24 cellular contexts compared by ENCODE assay signal in genomic region chr2:167388497-167388896, GRCh38.
DNase-seq lines count a peak whose midpoint lies in the region; ATAC-seq and TF ChIP-seq lines count a peak whose summit lies in the region.
"Had no signal": no experiment of that assay in that cellular context is flagged by ENCODE, and none has a peak within 500 bp of the region (broad histone marks: within the 10 kb centered on the region; RNA-seq: fewer than 3 reads in every experiment).

No MANE protein-coding gene starts in this region.

- H3K4me1 Mint-ChIP-seq in GM23338 (peaks cover 58% of the 10 kb centered on the region), Calu3 (ENCODE audit: low read depth, unreplicated experiment) (no peaks in the 10 kb centered on the region)

- H4K91ac ChIP-seq in neuronal stem cell (ENCODE audit: low read depth, low read length, poor library complexity), result no peak overlapping the region

- peaks cover 2% of the 10 kb centered on the region for H3K79me1 ChIP-seq in neuronal stem cell (ENCODE audit: low read depth, low read length)

- peak; percentile 59 for ATAC-seq in GM23338
- ATAC-seq in mucosa of descending colon, result no peak
- ATAC-seq: GM12878, HCT116, Right ventricle myocardium inferior had no signal

- H2AFZ ChIP-seq in GM23338, result no peak overlapping the region
- H2AFZ ChIP-seq in neuronal stem cell (ENCODE audit: low read length), result no peak overlapping the region

- no peak overlapping the region for H2BK12ac ChIP-seq in neuronal stem cell (ENCODE audit: low read length)

- no peaks in the 10 kb centered on the region for H3K9me2 ChIP-seq in GM23338 (ENCODE audit: insufficient read depth)

- H3K27ac ChIP-seq in GM23338 (ENCODE audit: low read depth), result no peak overlapping the region; the same call in 1 of the 2 replicates
- H3K27ac ChIP-seq in angular gyrus (ENCODE audit: low read depth, low read length), result peak overlapping the region; percentile 14
- peak overlapping the region; percentile 68 for H3K27ac ChIP-seq in neuronal stem cell (replicated peaks; ENCODE audit: low read length)
- H3K27ac ChIP-seq: BLaER1, HL-60, KMS-11, SJSA1 had no signal

- H3K4me2 ChIP-seq in GM23338 (peak overlapping the region; percentile 2), neuronal stem cell (ENCODE audit: insufficient read depth, low read length, poor library complexity, severe bottlenecking) (no peak overlapping the region)
- H3K4me2 ChIP-seq: BLaER1, KMS-11 had no signal

- H3K4me3 Mint-ChIP-seq in GM23338, result no peak overlapping the region
- no peak overlapping the region for H3K4me3 Mint-ChIP-seq in Calu3 (ENCODE audit: low read depth, unreplicated experiment)
- H3K4me3 Mint-ChIP-seq: CD4-positive, alpha-beta T cell had no signal

- no peak overlapping the region for H2BK5ac ChIP-seq in neuronal stem cell (ENCODE audit: low read length)

- DNase-seq in GM23338 (ENCODE audit: low spot score) (peak; percentile 27), neuronal stem cell (ENCODE audit: low spot score) (peak; percentile 36), T-helper 9 cell (no peak), NCI-H446 treated with DMSO at 0.1 percent for 48 hours (lab: John Stamatoyannopoulos, UW) (no peak), mucosa of descending colon (no peak), Calu3 (no peak)
- DNase-seq: CD4-positive, alpha-beta T cell; DMS53; NCI-H1092 treated with DMSO at 0.1 percent for 48 hours; NCI-H1694; NCI-H2081; NCI-H510A treated with DMSO at 0.1 percent for 48 hours; NCI-H774; OCI-M1; T-helper 1 cell had no signal

- H3K36me3 ChIP-seq in GM23338 (ENCODE audit: insufficient read depth), result no peaks in the 10 kb centered on the region
- no peaks in the 10 kb centered on the region for H3K36me3 ChIP-seq in neuronal stem cell (replicated peaks in 1 of 2; ENCODE audit: control insufficient read depth in 2 of 2, insufficient read depth in 2 of 2, low read length in 2 of 2)
- H3K36me3 ChIP-seq in mucosa of descending colon (ENCODE audit: low read depth), result no peaks in the 10 kb centered on the region
- H3K36me3 ChIP-seq: BLaER1, SJSA1 had no signal

- peaks cover 89% of the 10 kb centered on the region for H3K79me2 ChIP-seq in GM23338 (replicated peaks; ENCODE audit: insufficient read depth)

- H3K9me3 ChIP-seq in neuronal stem cell (replicated peaks in 1 of 2; ENCODE audit: control insufficient read depth in 2 of 2, insufficient read depth in 1 of 2, low read depth in 1 of 2, low read length in 2 of 2), result no peaks in the 10 kb centered on the region
- no peaks in the 10 kb centered on the region for H3K9me3 ChIP-seq in mucosa of descending colon
- H3K9me3 ChIP-seq: BLaER1, SJSA1 had no signal

- no peak for TF ChIP-seq RAD21 in Ishikawa (IDR thresholded peaks at IDR 0.05; ENCODE audit: low read depth)

- no peak overlapping the region for H3K4ac ChIP-seq in neuronal stem cell (ENCODE audit: low read length)

- TF ChIP-seq CTCF in GM23338 (conservative IDR thresholded peaks at IDR 0.05; ENCODE audit: low read depth in 2 of 2) (no peak), mucosa of descending colon (IDR thresholded peaks at IDR 0.05) (no peak), Calu3 (IDR thresholded peaks at IDR 0.05; ENCODE audit: unreplicated experiment) (no peak)

- H2BK15ac ChIP-seq in neuronal stem cell (ENCODE audit: low read length), result no peak overlapping the region

- BruUV-seq in Calu3 (replicated peaks; lab: Mats Ljungman, UMichigan), result no TSS peak

- H3F3A ChIP-seq in GM23338 (replicated peaks; ENCODE audit: low read depth), result no peaks in the 10 kb centered on the region

- H3K9me3 Mint-ChIP-seq in GM23338 (no peaks in the 10 kb centered on the region), Calu3 (ENCODE audit: low read depth, unreplicated experiment) (no peaks in the 10 kb centered on the region)
- H3K9me3 Mint-ChIP-seq: CD4-positive, alpha-beta T cell had no signal

- intact Hi-C loops in mucosa of descending colon (cut with DNase I, micrococcal nuclease), result loop anchor here in 1 of 2 donors (10.0 kb wide), 1 partner anchor 94 kb away; the partner anchor contains the start of gene B3GALT1
- intact Hi-C loops in Calu3 (cut with micrococcal nuclease; ENCODE audit: unreplicated experiment), result no loop called here

- CTCF ChIA-PET in Calu3 (lab: Charles Lee), result no interaction called here

- H3K4me3 ChIP-seq in GM23338 (no peak overlapping the region), neuronal stem cell (ENCODE audit: low read length in 2 of 2) (no peak overlapping the region), mucosa of descending colon (no peak overlapping the region)
- H3K4me3 ChIP-seq: BLaER1, GM12878, SJSA1 had no signal

- no peak overlapping the region for H4K8ac ChIP-seq in neuronal stem cell (ENCODE audit: low read depth, low read length)

- H3K23ac ChIP-seq in neuronal stem cell (ENCODE audit: low read depth, low read length, poor library complexity), result no peak overlapping the region

- TF ChIP-seq EP300 in Ishikawa (IDR thresholded peaks at IDR 0.05; ENCODE audit: borderline replicate concordance), result peak; percentile 89

- peaks cover 6% of the 10 kb centered on the region for H3K27me3 Mint-ChIP-seq in GM23338 (ENCODE audit: insufficient read depth, low read depth, poor library complexity)
- no peaks in the 10 kb centered on the region for H3K27me3 Mint-ChIP-seq in Calu3 (ENCODE audit: unreplicated experiment)
- H3K27me3 Mint-ChIP-seq: CD4-positive, alpha-beta T cell had no signal

- H2AK5ac ChIP-seq in neuronal stem cell (ENCODE audit: low read depth, low read length), result no peak overlapping the region

- H3K27me3 ChIP-seq in GM23338 (ENCODE audit: insufficient read depth) (no peaks in the 10 kb centered on the region), neuronal stem cell (ENCODE audit: control insufficient read depth in 3 of 3, insufficient read depth in 3 of 3, low read depth in 1 of 3, low read length in 3 of 3) (no peaks in the 10 kb centered on the region)
- H3K27me3 ChIP-seq: BLaER1, SJSA1 had no signal

- H4K20me1 ChIP-seq in GM23338 (replicated peaks; ENCODE audit: insufficient read depth), result peaks cover 36% of the 10 kb centered on the region
- H4K20me1 ChIP-seq: BLaER1 had no signal

- H3K9ac ChIP-seq in neuronal stem cell (ENCODE audit: low read depth, low read length, poor library complexity), result no peak overlapping the region
- H3K9ac ChIP-seq: BLaER1, KMS-11 had no signal

- H2BK120ac ChIP-seq in neuronal stem cell (ENCODE audit: low read depth, low read length), result no peak overlapping the region

- H3K14ac ChIP-seq in neuronal stem cell (ENCODE audit: low read length), result no peak overlapping the region

- no peak overlapping the region for H3K27ac Mint-ChIP-seq in GM23338
- no peak overlapping the region for H3K27ac Mint-ChIP-seq in Calu3 (ENCODE audit: unreplicated experiment)
- H3K27ac Mint-ChIP-seq: CD4-positive, alpha-beta T cell had no signal

- H3K4me1 ChIP-seq in GM23338 (ENCODE audit: insufficient read depth) (peaks cover 61% of the 10 kb centered on the region), neuronal stem cell (ENCODE audit: control insufficient read depth in 2 of 2, insufficient read depth in 1 of 2, low read depth in 1 of 2, low read length in 2 of 2) (peaks cover 5 to 17% of the 10 kb centered on the region in 2 donors), mucosa of descending colon (ENCODE audit: low read depth) (peaks cover 10% of the 10 kb centered on the region)
- H3K4me1 ChIP-seq: BLaER1, SJSA1 had no signal

- H3K18ac ChIP-seq in neuronal stem cell (ENCODE audit: low read length), result no peak overlapping the region

- H3K36me3 Mint-ChIP-seq in GM23338 (ENCODE audit: low read depth), result no peaks in the 10 kb centered on the region; the same call in 2 of the 3 replicates
- no peaks in the 10 kb centered on the region for H3K36me3 Mint-ChIP-seq in Calu3 (ENCODE audit: insufficient read depth, unreplicated experiment)

- WGBS in neuronal stem cell (ENCODE audit: extremely low coverage in 2 of 2, insufficient read length in 2 of 2, insufficient replicate concordance in 1 of 2), 2 donors, result no CpG with 5 or more reads among the region's 2 CpGs

TF ChIP-seq in GM23338, 12 proteins besides CTCF, POLR2A, EP300 and RAD21 (continues in another document):
- TF ChIP-seq ZNF114 (CRISPR knock-in tag; IDR thresholded peaks at IDR 0.05), result no peak

TF ChIP-seq in Ishikawa, 13 proteins besides CTCF, POLR2A, EP300 and RAD21 (continues in another document):
- TF ChIP-seq TCF12 (IDR thresholded peaks at IDR 0.05; ENCODE audit: low read depth) (peak; percentile 94), REST (IDR thresholded peaks at IDR 0.05; ENCODE audit: low read depth) (no peak), NFIC (IDR thresholded peaks at IDR 0.05) (peak; percentile 94), FOXM1 (IDR thresholded peaks at IDR 0.05; ENCODE audit: borderline replicate concordance, low read depth) (peak; percentile 87), CREB1 (IDR thresholded peaks at IDR 0.05; ENCODE audit: low read depth) (no peak), TEAD4 (IDR thresholded peaks at IDR 0.05) (peak; percentile 83), CEBPB (IDR thresholded peaks at IDR 0.05) (peak; percentile 55; the same call in 1 of the 2 replicates), YY1 (IDR thresholded peaks at IDR 0.05; ENCODE audit: low read depth) (no peak)
- TF ChIP-seq, protein P1, sequence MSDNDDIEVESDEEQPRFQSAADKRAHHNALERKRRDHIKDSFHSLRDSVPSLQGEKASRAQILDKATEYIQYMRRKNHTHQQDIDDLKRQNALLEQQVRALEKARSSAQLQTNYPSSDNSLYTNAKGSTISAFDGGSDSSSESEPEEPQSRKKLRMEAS (IDR thresholded peaks at IDR 0.05), result no peak; the same call in 1 of the 2 replicates

Comparison
In these comparisons a context has a peak if more than half of its experiments do, and no peak if none do; other contexts are left out.
1. DNase-seq: peak in GM23338 (single experiment) and neuronal stem cell (single experiment); none in T-helper 9 cell (single experiment), NCI-H446 treated with DMSO at 0.1 percent for 48 hours (single experiment), mucosa of descending colon (0 of 3) and Calu3 (single experiment).